In genomic region chr15:44584162-44584749, GRCh38 we compare ENCODE assay signal across 8 cellular contexts. TPM values are rescaled to one million over a fixed set of nuclear protein-coding genes. Genes with fewer than 3 reads are reported as not detected.
A peak's percentile ranks its signal among the peaks of the same experiment; 100 is the strongest.
DNase-seq lines count a peak whose midpoint lies in the region; ATAC-seq and TF ChIP-seq lines count a peak whose summit lies in the region.

No MANE protein-coding gene starts in this region.

- TF ChIP-seq CTCF in fibroblast of the aortic adventitia (IDR thresholded peaks at IDR 0.05; ENCODE audit: insufficient read depth, low read length), result peak; percentile 26

- DNase-seq in DMS 273 (lab: John Stamatoyannopoulos, UW; ENCODE audit: unreplicated experiment) (peak; percentile 63), DMS 273 treated with DMSO at 0.1 percent for 48 hours (lab: John Stamatoyannopoulos, UW) (no peak), NCI-H1694 treated with DMSO at 0.1 percent for 48 hours (lab: John Stamatoyannopoulos, UW) (peak; percentile 18), activated T-cell treated with anti-CD3 and anti-CD28 coated beads for 24 hours (ENCODE audit: low read depth) (peak; percentile 44), fibroblast of the aortic adventitia (ENCODE audit: low read depth) (peak; percentile 13), ecto neural progenitor cell (ENCODE audit: low spot score) (no peak)
- peak; percentile 22 to 43 for DNase-seq in stimulated activated CD4-positive, alpha-beta T cell treated with anti-CD3 and anti-CD28 coated beads, Interleukin-15, amount 100 ng/mL, for 48 hours (ENCODE audit: low read depth in 2 of 2)

- no peak overlapping the region for H3K4me3 ChIP-seq in fibroblast of the aortic adventitia (ENCODE audit: low read depth, low read length)

- ATAC-seq in HG02623 (IDR thresholded peaks at IDR 0.05; ENCODE audit: unreplicated experiment), result no peak

RNA-seq across cellular contexts. Expression of gene EIF3J, which starts 47.3 kb away (rescaled TPM):
- total RNA-seq in fibroblast of the aortic adventitia (ENCODE audit: low replicate concordance), result 36.7 and 62.9 TPM in 2 replicates

Comparison
In these comparisons a context has a peak if more than half of its experiments do, and no peak if none do; other contexts are left out.
1. DNase-seq: peak in DMS 273 (single experiment), NCI-H1694 treated with DMSO at 0.1 percent for 48 hours (single experiment), activated T-cell treated with anti-CD3 and anti-CD28 coated beads for 24 hours (single experiment), fibroblast of the aortic adventitia (single experiment) and stimulated activated CD4-positive, alpha-beta T cell treated with anti-CD3 and anti-CD28 coated beads, Interleukin-15, amount 100 ng/mL, for 48 hours (2 of 2); none in DMS 273 treated with DMSO at 0.1 percent for 48 hours (single experiment) and ecto neural progenitor cell (single experiment).